ENCODE assay signal across 1 cellular context in the genomic region with DNA sequence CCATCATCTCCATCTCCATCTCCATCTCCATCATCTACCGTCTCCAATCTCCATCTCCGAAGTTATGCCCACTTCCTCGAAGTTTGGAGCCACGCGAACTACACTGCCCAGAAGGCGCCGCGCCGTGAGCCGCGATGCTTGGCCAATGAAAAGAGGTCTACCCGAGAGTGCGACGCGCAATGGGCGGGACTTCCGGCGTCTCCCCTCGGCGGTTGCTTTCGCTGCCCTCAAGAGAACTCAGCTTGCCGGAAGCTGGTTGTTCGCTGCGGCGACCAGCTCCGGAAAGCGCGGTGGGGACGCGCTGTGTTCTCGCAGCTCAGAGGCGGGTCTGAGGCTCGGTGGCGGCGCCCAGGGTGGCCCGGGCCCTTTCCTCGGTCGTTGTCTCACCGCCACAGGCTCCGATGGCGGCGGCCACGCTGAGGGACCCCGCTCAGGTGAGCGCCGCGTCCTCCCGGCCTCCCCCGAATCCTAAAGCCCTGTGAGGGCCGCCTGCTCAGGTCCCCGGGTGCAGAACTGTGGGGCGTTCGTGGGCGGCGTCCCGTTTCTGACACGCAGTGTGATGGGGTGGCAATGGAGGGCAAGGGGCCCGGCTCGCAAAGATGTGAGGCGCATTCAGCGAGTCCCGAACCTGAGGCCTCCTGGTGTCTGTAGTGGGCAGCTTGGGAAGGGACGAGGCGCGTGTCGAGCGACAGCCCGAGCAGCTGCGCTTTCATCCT.
A peak's percentile ranks its signal among the peaks of the same experiment; 100 is the strongest.
TF ChIP-seq lines count a peak whose summit lies in the region.

A gene (plus strand): TSS at position 259 of the 716 bp plus-strand sequence. CDS start 143 bp downstream, at position 402.

TF ChIP-seq in GM12878, 131 proteins besides CTCF, POLR2A, EP300 and RAD21 (continued from another document):
- peak; percentile 60; the same call in 1 of the 2 replicates for TF ChIP-seq TAF1 (IDR thresholded peaks at IDR 0.05; ENCODE audit: borderline replicate concordance, low read depth, low read length)
- TF ChIP-seq PAX5 (IDR thresholded peaks at IDR 0.05; ENCODE audit: borderline replicate concordance, low read depth, low read length), result 0 out of 2 replicates have a peak, but pooled peaks have one; percentile 21
- peak; percentile 94 for TF ChIP-seq GABPA (IDR thresholded peaks at IDR 0.05; ENCODE audit: low read depth)
- peak; percentile 60 for TF ChIP-seq SREBF1 (IDR thresholded peaks at IDR 0.05; ENCODE audit: low read length)
- TF ChIP-seq RCOR1 (conservative IDR thresholded peaks at IDR 0.05; ENCODE audit: low read depth, low read length), result 0 out of 2 replicates have a peak, but pooled peaks have one; percentile 64
- peak; percentile 95 for TF ChIP-seq HCFC1 (IDR thresholded peaks at IDR 0.05; ENCODE audit: low read length)
- peak; percentile 46; the same call in 1 of the 2 replicates for TF ChIP-seq ATF7 (IDR thresholded peaks at IDR 0.05; ENCODE audit: low read depth)
- peak in 1 of 2 experiments; percentile 45; a peak in 1 of 3 replicates for TF ChIP-seq EGR1 (IDR thresholded peaks at IDR 0.05; ENCODE audit: borderline replicate concordance in 1 of 2, low read depth in 2 of 2, low read length in 2 of 2)
- peak; percentile 43; the same call in 1 of the 2 replicates for TF ChIP-seq LARP7 (IDR thresholded peaks at IDR 0.05)
- peak; percentile 93 for TF ChIP-seq CREB1 (IDR thresholded peaks at IDR 0.05; ENCODE audit: low read depth)
- peak; percentile 80 for TF ChIP-seq POLR2AphosphoS5 (IDR thresholded peaks at IDR 0.05; ENCODE audit: low read length)
- peak; percentile 62; the same call in 1 of the 2 replicates for TF ChIP-seq SMAD5 (IDR thresholded peaks at IDR 0.05; ENCODE audit: low read depth)
- TF ChIP-seq SPI1 (IDR thresholded peaks at IDR 0.05; ENCODE audit: borderline replicate concordance, insufficient read depth, low read depth, low read length), result peak; percentile 52; the same call in 1 of the 2 replicates
- 0 out of 2 replicates have a peak, but pooled peaks have one; percentile 79 for TF ChIP-seq HDGF (IDR thresholded peaks at IDR 0.05)
- TF ChIP-seq RB1 (IDR thresholded peaks at IDR 0.05; ENCODE audit: borderline replicate concordance), result peak; percentile 28; the same call in 1 of the 2 replicates
- TF ChIP-seq SRF (IDR thresholded peaks at IDR 0.05; ENCODE audit: low read depth in 2 of 2, low read length in 2 of 2), result peak in 1 of 2 experiments; percentile 2; a peak in 2 of 4 replicates
- TF ChIP-seq BHLHE40 (IDR thresholded peaks at IDR 0.05; ENCODE audit: borderline replicate concordance in 1 of 2, low read depth in 2 of 2, low read length in 1 of 2), result 0 out of 4 replicates have a peak, but pooled peaks of 1 of the 2 experiments have one; percentile 18
- TF ChIP-seq YY1 (IDR thresholded peaks at IDR 0.05; ENCODE audit: low read depth, low read length), result peak; percentile 63
- peak; percentile 92 for TF ChIP-seq IKZF1 (conservative IDR thresholded peaks at IDR 0.05)
- TF ChIP-seq, protein P1, sequence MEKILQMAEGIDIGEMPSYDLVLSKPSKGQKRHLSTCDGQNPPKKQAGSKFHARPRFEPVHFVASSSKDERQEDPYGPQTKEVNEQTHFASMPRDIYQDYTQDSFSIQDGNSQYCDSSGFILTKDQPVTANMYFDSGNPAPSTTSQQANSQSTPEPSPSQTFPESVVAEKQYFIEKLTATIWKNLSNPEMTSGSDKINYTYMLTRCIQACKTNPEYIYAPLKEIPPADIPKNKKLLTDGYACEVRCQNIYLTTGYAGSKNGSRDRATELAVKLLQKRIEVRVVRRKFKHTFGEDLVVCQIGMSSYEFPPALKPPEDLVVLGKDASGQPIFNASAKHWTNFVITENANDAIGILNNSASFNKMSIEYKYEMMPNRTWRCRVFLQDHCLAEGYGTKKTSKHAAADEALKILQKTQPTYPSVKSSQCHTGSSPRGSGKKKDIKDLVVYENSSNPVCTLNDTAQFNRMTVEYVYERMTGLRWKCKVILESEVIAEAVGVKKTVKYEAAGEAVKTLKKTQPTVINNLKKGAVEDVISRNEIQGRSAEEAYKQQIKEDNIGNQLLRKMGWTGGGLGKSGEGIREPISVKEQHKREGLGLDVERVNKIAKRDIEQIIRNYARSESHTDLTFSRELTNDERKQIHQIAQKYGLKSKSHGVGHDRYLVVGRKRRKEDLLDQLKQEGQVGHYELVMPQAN (conservative IDR thresholded peaks at IDR 0.05), result peak; percentile 71; the same call in 1 of the 2 replicates
- TF ChIP-seq, protein P2, sequence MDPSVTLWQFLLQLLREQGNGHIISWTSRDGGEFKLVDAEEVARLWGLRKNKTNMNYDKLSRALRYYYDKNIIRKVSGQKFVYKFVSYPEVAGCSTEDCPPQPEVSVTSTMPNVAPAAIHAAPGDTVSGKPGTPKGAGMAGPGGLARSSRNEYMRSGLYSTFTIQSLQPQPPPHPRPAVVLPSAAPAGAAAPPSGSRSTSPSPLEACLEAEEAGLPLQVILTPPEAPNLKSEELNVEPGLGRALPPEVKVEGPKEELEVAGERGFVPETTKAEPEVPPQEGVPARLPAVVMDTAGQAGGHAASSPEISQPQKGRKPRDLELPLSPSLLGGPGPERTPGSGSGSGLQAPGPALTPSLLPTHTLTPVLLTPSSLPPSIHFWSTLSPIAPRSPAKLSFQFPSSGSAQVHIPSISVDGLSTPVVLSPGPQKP (IDR thresholded peaks at IDR 0.05; ENCODE audit: low read depth, low read length), result peak; percentile 72; the same call in 1 of the 2 replicates
- peak; percentile 86 for TF ChIP-seq ZNF207 (IDR thresholded peaks at IDR 0.05; ENCODE audit: borderline replicate concordance)
- TF ChIP-seq CREM (IDR thresholded peaks at IDR 0.05; ENCODE audit: low read depth), result peak; percentile 96
- peak; percentile 52 for TF ChIP-seq HDAC6 (IDR thresholded peaks at IDR 0.05; ENCODE audit: unreplicated experiment)
- peak; percentile 11 for TF ChIP-seq FOS (IDR thresholded peaks at IDR 0.05; ENCODE audit: borderline replicate concordance, extremely low read depth, insufficient read length)
- TF ChIP-seq MXI1 (IDR thresholded peaks at IDR 0.05; ENCODE audit: low read depth, low read length), result peak; percentile 45
- TF ChIP-seq YBX1 (IDR thresholded peaks at IDR 0.05), result peak; percentile 90
- TF ChIP-seq, protein P3, sequence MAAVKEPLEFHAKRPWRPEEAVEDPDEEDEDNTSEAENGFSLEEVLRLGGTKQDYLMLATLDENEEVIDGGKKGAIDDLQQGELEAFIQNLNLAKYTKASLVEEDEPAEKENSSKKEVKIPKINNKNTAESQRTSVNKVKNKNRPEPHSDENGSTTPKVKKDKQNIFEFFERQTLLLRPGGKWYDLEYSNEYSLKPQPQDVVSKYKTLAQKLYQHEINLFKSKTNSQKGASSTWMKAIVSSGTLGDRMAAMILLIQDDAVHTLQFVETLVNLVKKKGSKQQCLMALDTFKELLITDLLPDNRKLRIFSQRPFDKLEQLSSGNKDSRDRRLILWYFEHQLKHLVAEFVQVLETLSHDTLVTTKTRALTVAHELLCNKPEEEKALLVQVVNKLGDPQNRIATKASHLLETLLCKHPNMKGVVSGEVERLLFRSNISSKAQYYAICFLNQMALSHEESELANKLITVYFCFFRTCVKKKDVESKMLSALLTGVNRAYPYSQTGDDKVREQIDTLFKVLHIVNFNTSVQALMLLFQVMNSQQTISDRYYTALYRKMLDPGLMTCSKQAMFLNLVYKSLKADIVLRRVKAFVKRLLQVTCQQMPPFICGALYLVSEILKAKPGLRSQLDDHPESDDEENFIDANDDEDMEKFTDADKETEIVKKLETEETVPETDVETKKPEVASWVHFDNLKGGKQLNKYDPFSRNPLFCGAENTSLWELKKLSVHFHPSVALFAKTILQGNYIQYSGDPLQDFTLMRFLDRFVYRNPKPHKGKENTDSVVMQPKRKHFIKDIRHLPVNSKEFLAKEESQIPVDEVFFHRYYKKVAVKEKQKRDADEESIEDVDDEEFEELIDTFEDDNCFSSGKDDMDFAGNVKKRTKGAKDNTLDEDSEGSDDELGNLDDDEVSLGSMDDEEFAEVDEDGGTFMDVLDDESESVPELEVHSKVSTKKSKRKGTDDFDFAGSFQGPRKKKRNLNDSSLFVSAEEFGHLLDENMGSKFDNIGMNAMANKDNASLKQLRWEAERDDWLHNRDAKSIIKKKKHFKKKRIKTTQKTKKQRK (IDR thresholded peaks at IDR 0.05; ENCODE audit: low read depth, low read length), result 0 out of 2 replicates have a peak, but pooled peaks have one; percentile 43
- TF ChIP-seq SP1 (IDR thresholded peaks at IDR 0.05; ENCODE audit: low read depth, low read length), result peak; percentile 90
- peak; percentile 60; the same call in 1 of the 3 replicates for TF ChIP-seq POU2F2 (IDR thresholded peaks at IDR 0.05; ENCODE audit: borderline replicate concordance, low read depth, low read length)
- TF ChIP-seq MYB (IDR thresholded peaks at IDR 0.05; ENCODE audit: borderline replicate concordance, low read depth, low read length), result 0 out of 2 replicates have a peak, but pooled peaks have one; percentile 35
- TF ChIP-seq CBFB (IDR thresholded peaks at IDR 0.05; ENCODE audit: low read depth), result peak; percentile 70; the same call in 1 of the 2 replicates
- TF ChIP-seq KLF5 (IDR thresholded peaks at IDR 0.05; ENCODE audit: partially characterized antibody), result peak; percentile 89
- TF ChIP-seq, protein P4, sequence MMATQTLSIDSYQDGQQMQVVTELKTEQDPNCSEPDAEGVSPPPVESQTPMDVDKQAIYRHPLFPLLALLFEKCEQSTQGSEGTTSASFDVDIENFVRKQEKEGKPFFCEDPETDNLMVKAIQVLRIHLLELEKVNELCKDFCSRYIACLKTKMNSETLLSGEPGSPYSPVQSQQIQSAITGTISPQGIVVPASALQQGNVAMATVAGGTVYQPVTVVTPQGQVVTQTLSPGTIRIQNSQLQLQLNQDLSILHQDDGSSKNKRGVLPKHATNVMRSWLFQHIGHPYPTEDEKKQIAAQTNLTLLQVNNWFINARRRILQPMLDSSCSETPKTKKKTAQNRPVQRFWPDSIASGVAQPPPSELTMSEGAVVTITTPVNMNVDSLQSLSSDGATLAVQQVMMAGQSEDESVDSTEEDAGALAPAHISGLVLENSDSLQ (IDR thresholded peaks at IDR 0.05), result peak; percentile 80
- TF ChIP-seq POLR2AphosphoS2 (IDR thresholded peaks at IDR 0.05; ENCODE audit: low read depth, low read length), result peak; percentile 60
- TF ChIP-seq TARDBP (IDR thresholded peaks at IDR 0.05; ENCODE audit: borderline replicate concordance), result peak; percentile 72; the same call in 1 of the 2 replicates
- TF ChIP-seq SIX5 (IDR thresholded peaks at IDR 0.05; ENCODE audit: low read depth, low read length, severe bottlenecking), result peak; percentile 89
